In the genomic region with DNA sequence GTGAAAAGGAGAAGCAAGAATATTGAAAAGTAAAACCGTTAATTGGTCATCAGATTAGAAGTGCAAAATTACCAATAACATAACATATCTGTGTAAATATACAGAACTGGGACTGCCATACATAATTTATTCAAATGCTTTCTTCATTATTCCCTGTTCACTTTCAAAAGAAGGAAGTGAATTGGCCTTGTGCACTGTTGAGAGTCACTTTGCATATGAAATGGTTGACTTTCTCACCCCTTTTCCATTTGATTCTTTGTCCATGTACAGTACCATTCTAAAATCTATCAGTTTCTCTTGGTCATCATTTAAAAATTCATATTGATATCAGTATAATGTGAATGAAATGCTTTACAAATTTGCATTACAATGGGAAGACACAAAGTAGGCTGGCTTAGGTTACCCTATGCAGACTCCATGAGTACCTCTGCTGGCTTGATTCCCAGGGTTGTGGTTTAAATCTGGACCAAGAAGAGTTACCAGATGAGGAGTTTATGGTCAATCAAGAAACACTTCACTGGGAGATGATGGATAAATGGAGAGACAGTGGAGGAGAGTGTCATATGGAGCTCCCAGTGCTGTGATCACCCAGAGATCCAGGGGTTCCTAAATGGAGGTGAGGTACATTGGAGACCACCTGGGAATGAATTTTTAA, we compare ENCODE assay signal across 19 cellular contexts.
DNase-seq lines count a peak whose midpoint lies in the region; ATAC-seq lines count a peak whose summit lies in the region.
"Had no signal": no experiment of that assay in that cellular context is flagged by ENCODE, and none has a peak within 500 bp of the region (broad histone marks: within the 10 kb centered on the region; RNA-seq: fewer than 3 reads in every experiment).

No MANE protein-coding gene starts in this region.

- ATAC-seq in GM18873 (IDR thresholded peaks at IDR 0.05; ENCODE audit: low FRiP score, unreplicated experiment) = no peak
- ATAC-seq: activated CD4-positive, CD25-positive, alpha-beta regulatory T cell treated with anti-CD3 and anti-CD28 coated beads, Interleukin-2, amount 50 U/mL, for 24 hours; activated CD8-positive, alpha-beta T cell treated with anti-CD3 and anti-CD28 coated beads for 36 hours; left lobe of liver; right lobe of liver; Right ventricle myocardium inferior had no signal

- no peak overlapping the region for H3K4me3 ChIP-seq in skeletal muscle cell (ENCODE audit: low read depth, low read length)
- H3K4me3 ChIP-seq: right lobe of liver had no signal

- peak; percentile 11 for DNase-seq in NCI-H1092 treated with DMSO at 0.1 percent for 48 hours (lab: John Stamatoyannopoulos, UW)
- DNase-seq in NCI-H1092 (lab: John Stamatoyannopoulos, UW) = no peak
- DNase-seq in NCI-H187 (lab: John Stamatoyannopoulos, UW) = peak; percentile 18 to 46
- DNase-seq in astrocyte of the hippocampus (ENCODE audit: low read depth, low spot score) = peak; percentile 66
- DNase-seq in skeletal muscle cell (ENCODE audit: low read depth) = peak; percentile 32
- no peak for DNase-seq in KBM-7
- no peak for DNase-seq in NCI-H146 (lab: John Stamatoyannopoulos, UW)
- DNase-seq: 8988T; activated CD8-positive, alpha-beta T cell treated with anti-CD3 and anti-CD28 coated beads for 36 hours; activated gamma-delta T cell treated with Interleukin-2 at 50 U/mL for 16 hours; COR-L47; KG1; NCI-H2107; NCI-H69; right lobe of liver had no signal

- in situ Hi-C loops in KBM-7 (cut with MboI; ENCODE audit: low pct_unique_long_range_greater_than_20kb, low sequenced_read_pairs) = no loop called here

Comparison
In these comparisons a context has a peak if more than half of its experiments do, and no peak if none do; other contexts are left out.
1. DNase-seq: peak in NCI-H1092 treated with DMSO at 0.1 percent for 48 hours (single experiment), NCI-H187 (2 of 2), astrocyte of the hippocampus (single experiment) and skeletal muscle cell (single experiment); none in NCI-H1092 (single experiment), KBM-7 (single experiment) and NCI-H146 (single experiment).